ENCODE assay signal across 1 cellular context in genomic region chr12:59736359-59736758, GRCh38.
TF ChIP-seq lines count a peak whose summit lies in the region.

No MANE protein-coding gene starts in this region.

TF ChIP-seq in GM23338, 12 proteins besides CTCF, POLR2A, EP300 and RAD21 (continued from another document):
- TF ChIP-seq EZH2phosphoT487 (IDR thresholded peaks at IDR 0.05; ENCODE audit: unreplicated experiment) = no peak
